ENCODE assay signal across 19 cellular contexts in genomic region chr6:159036673-159037072, GRCh38. TPM values are rescaled to one million over a fixed set of nuclear protein-coding genes. Genes with fewer than 3 reads are reported as not detected.
A peak's percentile ranks its signal among the peaks of the same experiment; 100 is the strongest.
DNase-seq lines count a peak whose midpoint lies in the region; ATAC-seq and TF ChIP-seq lines count a peak whose summit lies in the region.
"Had no signal": no experiment of that assay in that cellular context is flagged by ENCODE, and none has a peak within 500 bp of the region (broad histone marks: within the 10 kb centered on the region; RNA-seq: fewer than 3 reads in every experiment).

No MANE protein-coding gene starts in this region.

- 92 to 93% methylated on average over 11 to 14 of the region's 14 CpGs for WGBS in endodermal cell (ENCODE audit: insufficient coverage in 1 of 2, insufficient read length in 1 of 2), 2 experiments
- 88 to 90% methylated on average over 14 of the region's 14 CpGs for WGBS in sigmoid colon, 2 donors

- no peak for TF ChIP-seq POLR2A in sigmoid colon (IDR thresholded peaks at IDR 0.05)

- no peaks in the 10 kb centered on the region for H3K9me3 Mint-ChIP-seq in activated CD4-positive, alpha-beta T cell treated with anti-CD3 and anti-CD28 coated beads, Interleukin-2, amount 10 ng/mL, durations not matched to agents 7 days and 5 days
- no peaks in the 10 kb centered on the region for H3K9me3 Mint-ChIP-seq in CD8-positive, alpha-beta T cell
- H3K9me3 Mint-ChIP-seq in activated T-cell treated with anti-CD3 and anti-CD28 coated beads, Interleukin-2, amount 50 U/mL, for 4 hours = no peaks in the 10 kb centered on the region
- H3K9me3 Mint-ChIP-seq in naive B cell (no peaks in the 10 kb centered on the region), endodermal cell (no peaks in the 10 kb centered on the region)
- H3K9me3 Mint-ChIP-seq: nephron progenitor cell had no signal

- H3K4me1 Mint-ChIP-seq in activated CD4-positive, alpha-beta T cell treated with anti-CD3 and anti-CD28 coated beads, Interleukin-2, amount 10 ng/mL, durations not matched to agents 7 days and 5 days = peaks cover 47% of the 10 kb centered on the region
- H3K4me1 Mint-ChIP-seq in CD8-positive, alpha-beta T cell (ENCODE audit: low read depth) = peaks cover 62% of the 10 kb centered on the region
- peaks cover 69% of the 10 kb centered on the region for H3K4me1 Mint-ChIP-seq in activated T-cell treated with anti-CD3 and anti-CD28 coated beads, Interleukin-2, amount 50 U/mL, for 4 hours (ENCODE audit: low read depth)
- H3K4me1 Mint-ChIP-seq in naive B cell (peaks cover 41 to 74% (median 60%) of the 10 kb centered on the region in 3 donors), endodermal cell (no peaks in the 10 kb centered on the region)

- peaks cover 57% of the 10 kb centered on the region for H3K36me3 ChIP-seq in CD8-positive, alpha-beta T cell (ENCODE audit: insufficient read depth, low read length)
- H3K36me3 ChIP-seq in endodermal cell (ENCODE audit: control insufficient read depth, insufficient read depth, low read length) = no peaks in the 10 kb centered on the region
- peaks cover 0 to 4% (median 0%) of the 10 kb centered on the region in 4 donors for H3K36me3 ChIP-seq in sigmoid colon

- no peak overlapping the region for H3K4me3 ChIP-seq in CD8-positive, alpha-beta T cell (ENCODE audit: low read depth, low read length)
- H3K4me3 ChIP-seq in endodermal cell (ENCODE audit: low read length) (no peak overlapping the region), sigmoid colon (no peak overlapping the region)
- H3K4me3 ChIP-seq: A549, Peyer's patch had no signal

- no peaks in the 10 kb centered on the region for H3K27me3 ChIP-seq in CD8-positive, alpha-beta T cell (ENCODE audit: insufficient read depth, low read length)
- H3K27me3 ChIP-seq in endodermal cell (ENCODE audit: control insufficient read depth, insufficient read depth, low read length, poor library complexity, severe bottlenecking) = no peaks in the 10 kb centered on the region
- H3K27me3 ChIP-seq in sigmoid colon = no peaks in the 10 kb centered on the region
- H3K27me3 ChIP-seq: Peyer's patch had no signal

- peaks cover 68% of the 10 kb centered on the region for H3K36me3 Mint-ChIP-seq in activated CD4-positive, alpha-beta T cell treated with anti-CD3 and anti-CD28 coated beads, Interleukin-2, amount 10 ng/mL, durations not matched to agents 7 days and 5 days (ENCODE audit: low read depth)
- H3K36me3 Mint-ChIP-seq in CD8-positive, alpha-beta T cell = peaks cover 77% of the 10 kb centered on the region
- H3K36me3 Mint-ChIP-seq in activated T-cell treated with anti-CD3 and anti-CD28 coated beads, Interleukin-2, amount 50 U/mL, for 4 hours (ENCODE audit: insufficient read depth) = peaks cover 59% of the 10 kb centered on the region
- H3K36me3 Mint-ChIP-seq in naive B cell (peaks cover 30% of the 10 kb centered on the region in 2 donors), endodermal cell (ENCODE audit: low read depth) (no peaks in the 10 kb centered on the region)

- CTCF ChIA-PET in activated CD4-positive, alpha-beta T cell treated with anti-CD3 and anti-CD28 coated beads, Interleukin-2, amount 10 ng/mL, durations not matched to agents 7 days and 5 days (lab: Charles Lee) = interaction anchor here (0.6 to 2.0 kb wide), 5 partner anchors 9 to 98 kb away, joined by 3 to 5 read pairs (median 4); no protein-coding TSS in a partner anchor
- CTCF ChIA-PET in CD8-positive, alpha-beta T cell (lab: Charles Lee) = interaction anchor here (1.1 to 12.0 kb wide), 5 partner anchors 19 to 99 kb away, joined by 3 to 278 read pairs (median 24); no protein-coding TSS in a partner anchor

- no peak for TF ChIP-seq EP300 in sigmoid colon (IDR thresholded peaks at IDR 0.05)

- intact Hi-C loops in CD8-positive, alpha-beta T cell (cut with DNase I, micrococcal nuclease) = no loop called here
- intact Hi-C loops in sigmoid colon (cut with DNase I) = no loop called here

- no peak overlapping the region for H3K27ac ChIP-seq in CD8-positive, alpha-beta T cell (ENCODE audit: low read depth, low read length)
- H3K27ac ChIP-seq in endodermal cell (ENCODE audit: low read depth, low read length) (no peak overlapping the region), sigmoid colon (no peak overlapping the region)
- H3K27ac ChIP-seq: A549, Peyer's patch had no signal

- peak overlapping the region; percentile 66 for H3K27ac Mint-ChIP-seq in activated CD4-positive, alpha-beta T cell treated with anti-CD3 and anti-CD28 coated beads, Interleukin-2, amount 10 ng/mL, durations not matched to agents 7 days and 5 days
- H3K27ac Mint-ChIP-seq in CD8-positive, alpha-beta T cell = peak overlapping the region; percentile 77
- H3K27ac Mint-ChIP-seq in naive B cell (peak overlapping the region in 5 of 6 donors; percentile 43 to 99 (median 82)), endodermal cell (no peak overlapping the region)
- H3K27ac Mint-ChIP-seq: nephron progenitor cell had no signal

- H3K4me3 Mint-ChIP-seq in activated CD4-positive, alpha-beta T cell treated with anti-CD3 and anti-CD28 coated beads, Interleukin-2, amount 10 ng/mL, durations not matched to agents 7 days and 5 days = no peak overlapping the region
- H3K4me3 Mint-ChIP-seq in CD8-positive, alpha-beta T cell = no peak overlapping the region
- H3K4me3 Mint-ChIP-seq in activated T-cell treated with anti-CD3 and anti-CD28 coated beads, Interleukin-2, amount 50 U/mL, for 4 hours = peak overlapping the region; percentile 63
- peak overlapping the region in 4 of 8 donors; percentile 33 to 55 (median 46) for H3K4me3 Mint-ChIP-seq in naive B cell
- no peak overlapping the region for H3K4me3 Mint-ChIP-seq in endodermal cell
- H3K4me3 Mint-ChIP-seq: nephron progenitor cell had no signal

- peaks cover 46% of the 10 kb centered on the region for H3K4me1 ChIP-seq in CD8-positive, alpha-beta T cell (ENCODE audit: insufficient read depth, low read length)
- no peaks in the 10 kb centered on the region for H3K4me1 ChIP-seq in endodermal cell (ENCODE audit: control insufficient read depth, insufficient read depth, low read length)
- H3K4me1 ChIP-seq in sigmoid colon = peaks cover 0 to 5% (median 0%) of the 10 kb centered on the region in 4 donors
- H3K4me1 ChIP-seq: A549 had no signal

- ATAC-seq in CD8-positive, alpha-beta T cell = peak; percentile 25
- ATAC-seq in activated T-cell treated with anti-CD3 and anti-CD28 coated beads, Interleukin-2, amount 50 U/mL, for 4 hours = peak in 1 of 2 donors; percentile 12
- no peak for ATAC-seq in naive B cell (ENCODE audit: low read depth in 2 of 2)
- ATAC-seq: A549, SK-N-SH treated with all-trans-retinoic acid at 6 μM for 48 hours had no signal

- H3K27me3 Mint-ChIP-seq in activated CD4-positive, alpha-beta T cell treated with anti-CD3 and anti-CD28 coated beads, Interleukin-2, amount 10 ng/mL, durations not matched to agents 7 days and 5 days = no peaks in the 10 kb centered on the region
- H3K27me3 Mint-ChIP-seq in CD8-positive, alpha-beta T cell (ENCODE audit: low read depth) = no peaks in the 10 kb centered on the region
- no peaks in the 10 kb centered on the region for H3K27me3 Mint-ChIP-seq in activated T-cell treated with anti-CD3 and anti-CD28 coated beads, Interleukin-2, amount 50 U/mL, for 4 hours (ENCODE audit: low read depth)
- no peaks in the 10 kb centered on the region for H3K27me3 Mint-ChIP-seq in naive B cell
- no peaks in the 10 kb centered on the region for H3K27me3 Mint-ChIP-seq in endodermal cell (ENCODE audit: insufficient read depth)

- H3K9me3 ChIP-seq in CD8-positive, alpha-beta T cell (ENCODE audit: low read length) = no peaks in the 10 kb centered on the region
- H3K9me3 ChIP-seq in endodermal cell (ENCODE audit: control insufficient read depth, low read length) = no peaks in the 10 kb centered on the region
- no peaks in the 10 kb centered on the region for H3K9me3 ChIP-seq in sigmoid colon
- H3K9me3 ChIP-seq: A549, Peyer's patch had no signal

- DNase-seq in activated CD4-positive, alpha-beta T cell treated with anti-CD3 and anti-CD28 coated beads, Interleukin-2, amount 10 ng/mL, durations not matched to agents 7 days and 5 days = no peak
- no peak for DNase-seq in activated CD4-positive, alpha-beta T cell treated with anti-CD3 and anti-CD28 coated beads for 4 hours
- peak in 1 of 7 experiments; percentile 27 for DNase-seq in CD8-positive, alpha-beta T cell
- DNase-seq in activated T-cell treated with anti-CD3 and anti-CD28 coated beads, Interleukin-2, amount 50 U/mL, for 4 hours = no peak
- DNase-seq in naive B cell (no peak), COLO668 (lab: John Stamatoyannopoulos, UW; ENCODE audit: unreplicated experiment) (no peak), endodermal cell (no peak), sigmoid colon (no peak)
- DNase-seq: amygdala, caudate nucleus, Kasumi-1, NCI-H1105 treated with DMSO at 0.1 percent for 48 hours, NCI-H2171, NCI-H82, nephron progenitor cell, Peyer's patch had no signal

- POLR2A ChIA-PET in activated CD4-positive, alpha-beta T cell treated with anti-CD3 and anti-CD28 coated beads, Interleukin-2, amount 10 ng/mL, durations not matched to agents 7 days and 5 days (lab: Charles Lee) = interaction anchor here (0.7 kb wide), 1 partner anchor 27 kb away, joined by 3 read pairs; no protein-coding TSS in a partner anchor
- POLR2A ChIA-PET in CD8-positive, alpha-beta T cell (lab: Charles Lee) = interaction anchor here (1.3 to 2.3 kb wide), 3 partner anchors 34 to 70 kb away, joined by 3 to 9 read pairs (median 3); no protein-coding TSS in a partner anchor

- TF ChIP-seq CTCF in CD8-positive, alpha-beta T cell (IDR thresholded peaks at IDR 0.05) = no peak
- no peak for TF ChIP-seq CTCF in endodermal cell (conservative IDR thresholded peaks at IDR 0.05)
- no peak for TF ChIP-seq CTCF in sigmoid colon (IDR thresholded peaks at IDR 0.05)

- H3K9ac ChIP-seq in endodermal cell (ENCODE audit: extremely low read depth, low read length, poor library complexity, severe bottlenecking) = no peak overlapping the region

RNA-seq across cellular contexts. Expression of gene TAGAP, which starts 8.1 kb away (rescaled TPM):
- total RNA-seq in activated CD4-positive, alpha-beta T cell treated with anti-CD3 and anti-CD28 coated beads, Interleukin-2, amount 10 ng/mL, durations not matched to agents 7 days and 5 days = 10 to 100 TPM; 60.3 to 67.9 TPM
- 100 to 1,000 TPM; 136 to 137 TPM for total RNA-seq in CD8-positive, alpha-beta T cell
- total RNA-seq in activated T-cell treated with anti-CD3 and anti-CD28 coated beads, Interleukin-2, amount 50 U/mL, for 4 hours = 100 to 1,000 TPM; 120 to 132 (median 130) TPM
- 100 to 1,000 TPM; 259 to 433 (median 379) TPM for polyA plus RNA-seq in naive B cell (ENCODE audit: low read depth in 6 of 6)
- total RNA-seq in endodermal cell = under 1 TPM in 1 of 2 donors, not detected in 1; 0.24 TPM
- not detected for polyA plus RNA-seq in endodermal cell (2013, experiment 1 of 2)
- polyA plus RNA-seq in endodermal cell (2013, experiment 2 of 2) = not detected
- 1 to 10 TPM; 1.2 to 1.8 (median 1.5) TPM for total RNA-seq in sigmoid colon
- 10 to 100 TPM in 1 of 3 donors, 1 to 10 TPM in 2; 1.2 to 13.6 (median 1.8) TPM for polyA plus RNA-seq in sigmoid colon
- total RNA-seq: lung microvascular endothelial cell had no signal
- polyA plus RNA-seq: A549 had no signal

RNA-seq across cellular contexts. Expression of gene RSPH3, which starts 36.7 kb away (rescaled TPM):
- total RNA-seq in activated CD4-positive, alpha-beta T cell treated with anti-CD3 and anti-CD28 coated beads, Interleukin-2, amount 10 ng/mL, durations not matched to agents 7 days and 5 days = 1 to 10 TPM; 2.4 to 2.9 TPM
- total RNA-seq in CD8-positive, alpha-beta T cell = under 1 TPM; 0.52 to 0.83 TPM
- 1 to 10 TPM; 1.6 to 2.1 (median 1.7) TPM for total RNA-seq in activated T-cell treated with anti-CD3 and anti-CD28 coated beads, Interleukin-2, amount 50 U/mL, for 4 hours
- polyA plus RNA-seq in naive B cell (ENCODE audit: low read depth in 6 of 6) (1 to 10 TPM in 5 of 6 donors, under 1 TPM in 1; 0.14 to 3.4 (median 2.4) TPM), sigmoid colon (1 to 10 TPM; 6.0 to 7.2 (median 6.2) TPM)
- total RNA-seq in endodermal cell (10 to 100 TPM in 1 of 2 donors, 1 to 10 TPM in 1; 7.4 to 10.3 TPM), sigmoid colon (10 to 100 TPM in 2 of 4 donors, 1 to 10 TPM in 2; 8.1 to 13.6 (median 9.6) TPM)
- polyA plus RNA-seq in endodermal cell (2013, experiment 1 of 2) = 5.0 TPM
- 4.5 TPM for polyA plus RNA-seq in endodermal cell (2013, experiment 2 of 2)

Comparison
In these comparisons a context has a peak if more than half of its experiments do, and no peak if none do; other contexts are left out.
1. RNA of gene TAGAP, which starts 8.1 kb away (total RNA-seq): 136 to 137 TPM in CD8-positive, alpha-beta T cell, 120 to 132 TPM in activated T-cell treated with anti-CD3 and anti-CD28 coated beads, Interleukin-2, amount 50 U/mL, for 4 hours and 60.3 to 67.9 TPM in activated CD4-positive, alpha-beta T cell treated with anti-CD3 and anti-CD28 coated beads, Interleukin-2, amount 10 ng/mL, durations not matched to agents 7 days and 5 days; 1.2 to 1.8 TPM in sigmoid colon and 0.24 TPM in endodermal cell; every median in the first group is over 10 times any median in the second.